Comparison of ENCODE assay signal across 1 cellular context in the genomic region with DNA sequence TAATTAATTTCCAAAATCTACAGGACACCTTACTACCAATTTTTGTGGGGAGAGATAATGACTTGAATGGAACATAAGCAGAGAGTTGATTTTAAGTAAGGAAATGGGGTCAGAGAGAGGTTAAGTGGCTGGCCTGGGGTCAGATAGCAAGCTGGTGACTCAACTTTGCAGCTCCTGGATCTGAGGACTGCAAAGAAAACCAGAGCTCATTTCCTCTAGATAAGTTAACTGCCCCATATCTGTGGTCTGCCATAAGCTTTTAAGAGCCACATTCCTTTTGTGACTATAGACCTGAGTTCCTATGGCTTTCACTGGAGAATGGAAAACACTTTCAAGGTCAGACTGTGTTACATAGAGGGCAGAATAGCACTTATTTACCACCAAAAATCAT.
A peak's percentile ranks its signal among the peaks of the same experiment; 100 is the strongest.
TF ChIP-seq lines count a peak whose summit lies in the region.

No MANE protein-coding gene starts in this region.

TF ChIP-seq in K562, 482 proteins besides CTCF, POLR2A, EP300 and RAD21 (continued from another document and continues in another):
- TF ChIP-seq, protein P1, sequence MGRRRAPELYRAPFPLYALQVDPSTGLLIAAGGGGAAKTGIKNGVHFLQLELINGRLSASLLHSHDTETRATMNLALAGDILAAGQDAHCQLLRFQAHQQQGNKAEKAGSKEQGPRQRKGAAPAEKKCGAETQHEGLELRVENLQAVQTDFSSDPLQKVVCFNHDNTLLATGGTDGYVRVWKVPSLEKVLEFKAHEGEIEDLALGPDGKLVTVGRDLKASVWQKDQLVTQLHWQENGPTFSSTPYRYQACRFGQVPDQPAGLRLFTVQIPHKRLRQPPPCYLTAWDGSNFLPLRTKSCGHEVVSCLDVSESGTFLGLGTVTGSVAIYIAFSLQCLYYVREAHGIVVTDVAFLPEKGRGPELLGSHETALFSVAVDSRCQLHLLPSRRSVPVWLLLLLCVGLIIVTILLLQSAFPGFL (CRISPR knock-in tag; IDR thresholded peaks at IDR 0.05), result no peak
- TF ChIP-seq ZNF274 (IDR thresholded peaks at IDR 0.05; ENCODE audit: borderline replicate concordance, low read depth, low read length), result no peak
- TF ChIP-seq MYC (IDR thresholded peaks at IDR 0.05; ENCODE audit: low read depth, low read length), result no peak
- no peak for TF ChIP-seq MYC (CRISPR knock-in tag; IDR thresholded peaks at IDR 0.05; ENCODE audit: borderline replicate concordance, low read depth)
- TF ChIP-seq, protein P2, sequence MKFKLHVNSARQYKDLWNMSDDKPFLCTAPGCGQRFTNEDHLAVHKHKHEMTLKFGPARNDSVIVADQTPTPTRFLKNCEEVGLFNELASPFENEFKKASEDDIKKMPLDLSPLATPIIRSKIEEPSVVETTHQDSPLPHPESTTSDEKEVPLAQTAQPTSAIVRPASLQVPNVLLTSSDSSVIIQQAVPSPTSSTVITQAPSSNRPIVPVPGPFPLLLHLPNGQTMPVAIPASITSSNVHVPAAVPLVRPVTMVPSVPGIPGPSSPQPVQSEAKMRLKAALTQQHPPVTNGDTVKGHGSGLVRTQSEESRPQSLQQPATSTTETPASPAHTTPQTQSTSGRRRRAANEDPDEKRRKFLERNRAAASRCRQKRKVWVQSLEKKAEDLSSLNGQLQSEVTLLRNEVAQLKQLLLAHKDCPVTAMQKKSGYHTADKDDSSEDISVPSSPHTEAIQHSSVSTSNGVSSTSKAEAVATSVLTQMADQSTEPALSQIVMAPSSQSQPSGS (CRISPR knock-in tag; IDR thresholded peaks at IDR 0.05), result no peak
- TF ChIP-seq SMAD4 (CRISPR knock-in tag; conservative IDR thresholded peaks at IDR 0.05), result peak; percentile 37; the same call in 1 of the 2 replicates
- peak; percentile 59 for TF ChIP-seq JUND (IDR thresholded peaks at IDR 0.05; ENCODE audit: borderline replicate concordance, low read depth, low read length)
- peak; percentile 45; the same call in 1 of the 3 replicates for TF ChIP-seq JUND (tag; IDR thresholded peaks at IDR 0.05; ENCODE audit: borderline replicate concordance, low read depth, low read length)
- TF ChIP-seq, protein P3, sequence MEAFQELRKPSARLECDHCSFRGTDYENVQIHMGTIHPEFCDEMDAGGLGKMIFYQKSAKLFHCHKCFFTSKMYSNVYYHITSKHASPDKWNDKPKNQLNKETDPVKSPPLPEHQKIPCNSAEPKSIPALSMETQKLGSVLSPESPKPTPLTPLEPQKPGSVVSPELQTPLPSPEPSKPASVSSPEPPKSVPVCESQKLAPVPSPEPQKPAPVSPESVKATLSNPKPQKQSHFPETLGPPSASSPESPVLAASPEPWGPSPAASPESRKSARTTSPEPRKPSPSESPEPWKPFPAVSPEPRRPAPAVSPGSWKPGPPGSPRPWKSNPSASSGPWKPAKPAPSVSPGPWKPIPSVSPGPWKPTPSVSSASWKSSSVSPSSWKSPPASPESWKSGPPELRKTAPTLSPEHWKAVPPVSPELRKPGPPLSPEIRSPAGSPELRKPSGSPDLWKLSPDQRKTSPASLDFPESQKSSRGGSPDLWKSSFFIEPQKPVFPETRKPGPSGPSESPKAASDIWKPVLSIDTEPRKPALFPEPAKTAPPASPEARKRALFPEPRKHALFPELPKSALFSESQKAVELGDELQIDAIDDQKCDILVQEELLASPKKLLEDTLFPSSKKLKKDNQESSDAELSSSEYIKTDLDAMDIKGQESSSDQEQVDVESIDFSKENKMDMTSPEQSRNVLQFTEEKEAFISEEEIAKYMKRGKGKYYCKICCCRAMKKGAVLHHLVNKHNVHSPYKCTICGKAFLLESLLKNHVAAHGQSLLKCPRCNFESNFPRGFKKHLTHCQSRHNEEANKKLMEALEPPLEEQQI (IDR thresholded peaks at IDR 0.05), result no peak
- no peak for TF ChIP-seq ZNF347 (CRISPR knock-in tag; IDR thresholded peaks at IDR 0.05; ENCODE audit: low read depth)
- TF ChIP-seq NR2C1 (IDR thresholded peaks at IDR 0.05), result no peak
- peak; percentile 27; the same call in 1 of the 2 replicates for TF ChIP-seq NR2C1 (tag; IDR thresholded peaks at IDR 0.05)
- no peak for TF ChIP-seq PTRF (tag; IDR thresholded peaks at IDR 0.05)
- TF ChIP-seq SP2 (IDR thresholded peaks at IDR 0.05; ENCODE audit: extremely low read depth, low read depth, low read length, poor library complexity, severe bottlenecking), result no peak
- TF ChIP-seq, protein P4, sequence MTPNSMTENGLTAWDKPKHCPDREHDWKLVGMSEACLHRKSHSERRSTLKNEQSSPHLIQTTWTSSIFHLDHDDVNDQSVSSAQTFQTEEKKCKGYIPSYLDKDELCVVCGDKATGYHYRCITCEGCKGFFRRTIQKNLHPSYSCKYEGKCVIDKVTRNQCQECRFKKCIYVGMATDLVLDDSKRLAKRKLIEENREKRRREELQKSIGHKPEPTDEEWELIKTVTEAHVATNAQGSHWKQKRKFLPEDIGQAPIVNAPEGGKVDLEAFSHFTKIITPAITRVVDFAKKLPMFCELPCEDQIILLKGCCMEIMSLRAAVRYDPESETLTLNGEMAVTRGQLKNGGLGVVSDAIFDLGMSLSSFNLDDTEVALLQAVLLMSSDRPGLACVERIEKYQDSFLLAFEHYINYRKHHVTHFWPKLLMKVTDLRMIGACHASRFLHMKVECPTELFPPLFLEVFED (CRISPR knock-in tag; conservative IDR thresholded peaks at IDR 0.05), result no peak
- TF ChIP-seq PHTF2 (CRISPR knock-in tag; IDR thresholded peaks at IDR 0.05), result no peak
- TF ChIP-seq, protein P5, sequence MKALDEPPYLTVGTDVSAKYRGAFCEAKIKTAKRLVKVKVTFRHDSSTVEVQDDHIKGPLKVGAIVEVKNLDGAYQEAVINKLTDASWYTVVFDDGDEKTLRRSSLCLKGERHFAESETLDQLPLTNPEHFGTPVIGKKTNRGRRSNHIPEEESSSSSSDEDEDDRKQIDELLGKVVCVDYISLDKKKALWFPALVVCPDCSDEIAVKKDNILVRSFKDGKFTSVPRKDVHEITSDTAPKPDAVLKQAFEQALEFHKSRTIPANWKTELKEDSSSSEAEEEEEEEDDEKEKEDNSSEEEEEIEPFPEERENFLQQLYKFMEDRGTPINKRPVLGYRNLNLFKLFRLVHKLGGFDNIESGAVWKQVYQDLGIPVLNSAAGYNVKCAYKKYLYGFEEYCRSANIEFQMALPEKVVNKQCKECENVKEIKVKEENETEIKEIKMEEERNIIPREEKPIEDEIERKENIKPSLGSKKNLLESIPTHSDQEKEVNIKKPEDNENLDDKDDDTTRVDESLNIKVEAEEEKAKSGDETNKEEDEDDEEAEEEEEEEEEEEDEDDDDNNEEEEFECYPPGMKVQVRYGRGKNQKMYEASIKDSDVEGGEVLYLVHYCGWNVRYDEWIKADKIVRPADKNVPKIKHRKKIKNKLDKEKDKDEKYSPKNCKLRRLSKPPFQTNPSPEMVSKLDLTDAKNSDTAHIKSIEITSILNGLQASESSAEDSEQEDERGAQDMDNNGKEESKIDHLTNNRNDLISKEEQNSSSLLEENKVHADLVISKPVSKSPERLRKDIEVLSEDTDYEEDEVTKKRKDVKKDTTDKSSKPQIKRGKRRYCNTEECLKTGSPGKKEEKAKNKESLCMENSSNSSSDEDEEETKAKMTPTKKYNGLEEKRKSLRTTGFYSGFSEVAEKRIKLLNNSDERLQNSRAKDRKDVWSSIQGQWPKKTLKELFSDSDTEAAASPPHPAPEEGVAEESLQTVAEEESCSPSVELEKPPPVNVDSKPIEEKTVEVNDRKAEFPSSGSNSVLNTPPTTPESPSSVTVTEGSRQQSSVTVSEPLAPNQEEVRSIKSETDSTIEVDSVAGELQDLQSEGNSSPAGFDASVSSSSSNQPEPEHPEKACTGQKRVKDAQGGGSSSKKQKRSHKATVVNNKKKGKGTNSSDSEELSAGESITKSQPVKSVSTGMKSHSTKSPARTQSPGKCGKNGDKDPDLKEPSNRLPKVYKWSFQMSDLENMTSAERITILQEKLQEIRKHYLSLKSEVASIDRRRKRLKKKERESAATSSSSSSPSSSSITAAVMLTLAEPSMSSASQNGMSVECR (CRISPR knock-in tag; IDR thresholded peaks at IDR 0.05), result no peak
- no peak for TF ChIP-seq FOXJ3 (CRISPR knock-in tag; IDR thresholded peaks at IDR 0.05)
- TF ChIP-seq LARP7 (IDR thresholded peaks at IDR 0.05), result no peak
- peak; percentile 72 for TF ChIP-seq ARID1B (IDR thresholded peaks at IDR 0.05)
- no peak for TF ChIP-seq IFI16 (CRISPR knock-in tag; IDR thresholded peaks at IDR 0.05)
- TF ChIP-seq NCOR1 (IDR thresholded peaks at IDR 0.05), result peak; percentile 26; the same call in 1 of the 2 replicates
- TF ChIP-seq, protein P6, sequence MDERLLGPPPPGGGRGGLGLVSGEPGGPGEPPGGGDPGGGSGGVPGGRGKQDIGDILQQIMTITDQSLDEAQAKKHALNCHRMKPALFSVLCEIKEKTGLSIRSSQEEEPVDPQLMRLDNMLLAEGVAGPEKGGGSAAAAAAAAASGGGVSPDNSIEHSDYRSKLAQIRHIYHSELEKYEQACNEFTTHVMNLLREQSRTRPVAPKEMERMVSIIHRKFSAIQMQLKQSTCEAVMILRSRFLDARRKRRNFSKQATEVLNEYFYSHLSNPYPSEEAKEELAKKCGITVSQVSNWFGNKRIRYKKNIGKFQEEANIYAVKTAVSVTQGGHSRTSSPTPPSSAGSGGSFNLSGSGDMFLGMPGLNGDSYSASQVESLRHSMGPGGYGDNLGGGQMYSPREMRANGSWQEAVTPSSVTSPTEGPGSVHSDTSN (CRISPR knock-in tag; IDR thresholded peaks at IDR 0.05; ENCODE audit: low read depth), result no peak
- TF ChIP-seq, protein P6 (tag; conservative IDR thresholded peaks at IDR 0.05; ENCODE audit: low read depth), result no peak
- peak; percentile 52 for TF ChIP-seq CCNT2 (IDR thresholded peaks at IDR 0.05; ENCODE audit: borderline replicate concordance, extremely low read depth, insufficient read length, low read depth, low read length)
- TF ChIP-seq, protein P7, sequence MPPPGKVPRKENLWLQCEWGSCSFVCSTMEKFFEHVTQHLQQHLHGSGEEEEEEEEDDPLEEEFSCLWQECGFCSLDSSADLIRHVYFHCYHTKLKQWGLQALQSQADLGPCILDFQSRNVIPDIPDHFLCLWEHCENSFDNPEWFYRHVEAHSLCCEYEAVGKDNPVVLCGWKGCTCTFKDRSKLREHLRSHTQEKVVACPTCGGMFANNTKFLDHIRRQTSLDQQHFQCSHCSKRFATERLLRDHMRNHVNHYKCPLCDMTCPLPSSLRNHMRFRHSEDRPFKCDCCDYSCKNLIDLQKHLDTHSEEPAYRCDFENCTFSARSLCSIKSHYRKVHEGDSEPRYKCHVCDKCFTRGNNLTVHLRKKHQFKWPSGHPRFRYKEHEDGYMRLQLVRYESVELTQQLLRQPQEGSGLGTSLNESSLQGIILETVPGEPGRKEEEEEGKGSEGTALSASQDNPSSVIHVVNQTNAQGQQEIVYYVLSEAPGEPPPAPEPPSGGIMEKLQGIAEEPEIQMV (tag; conservative IDR thresholded peaks at IDR 0.05; ENCODE audit: low read depth), result peak; percentile 59; the same call in 1 of the 2 replicates
- TF ChIP-seq, protein P8, sequence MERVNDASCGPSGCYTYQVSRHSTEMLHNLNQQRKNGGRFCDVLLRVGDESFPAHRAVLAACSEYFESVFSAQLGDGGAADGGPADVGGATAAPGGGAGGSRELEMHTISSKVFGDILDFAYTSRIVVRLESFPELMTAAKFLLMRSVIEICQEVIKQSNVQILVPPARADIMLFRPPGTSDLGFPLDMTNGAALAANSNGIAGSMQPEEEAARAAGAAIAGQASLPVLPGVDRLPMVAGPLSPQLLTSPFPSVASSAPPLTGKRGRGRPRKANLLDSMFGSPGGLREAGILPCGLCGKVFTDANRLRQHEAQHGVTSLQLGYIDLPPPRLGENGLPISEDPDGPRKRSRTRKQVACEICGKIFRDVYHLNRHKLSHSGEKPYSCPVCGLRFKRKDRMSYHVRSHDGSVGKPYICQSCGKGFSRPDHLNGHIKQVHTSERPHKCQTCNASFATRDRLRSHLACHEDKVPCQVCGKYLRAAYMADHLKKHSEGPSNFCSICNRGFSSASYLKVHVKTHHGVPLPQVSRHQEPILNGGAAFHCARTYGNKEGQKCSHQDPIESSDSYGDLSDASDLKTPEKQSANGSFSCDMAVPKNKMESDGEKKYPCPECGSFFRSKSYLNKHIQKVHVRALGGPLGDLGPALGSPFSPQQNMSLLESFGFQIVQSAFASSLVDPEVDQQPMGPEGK (CRISPR knock-in tag; IDR thresholded peaks at IDR 0.05; ENCODE audit: borderline replicate concordance), result no peak
- TF ChIP-seq RCOR1 (IDR thresholded peaks at IDR 0.05; ENCODE audit: borderline replicate concordance in 1 of 2, low read depth in 2 of 2, low read length in 2 of 2), result peak in 1 of 2 experiments; percentile 85; a peak in 2 of 4 replicates
- TF ChIP-seq, protein P9, sequence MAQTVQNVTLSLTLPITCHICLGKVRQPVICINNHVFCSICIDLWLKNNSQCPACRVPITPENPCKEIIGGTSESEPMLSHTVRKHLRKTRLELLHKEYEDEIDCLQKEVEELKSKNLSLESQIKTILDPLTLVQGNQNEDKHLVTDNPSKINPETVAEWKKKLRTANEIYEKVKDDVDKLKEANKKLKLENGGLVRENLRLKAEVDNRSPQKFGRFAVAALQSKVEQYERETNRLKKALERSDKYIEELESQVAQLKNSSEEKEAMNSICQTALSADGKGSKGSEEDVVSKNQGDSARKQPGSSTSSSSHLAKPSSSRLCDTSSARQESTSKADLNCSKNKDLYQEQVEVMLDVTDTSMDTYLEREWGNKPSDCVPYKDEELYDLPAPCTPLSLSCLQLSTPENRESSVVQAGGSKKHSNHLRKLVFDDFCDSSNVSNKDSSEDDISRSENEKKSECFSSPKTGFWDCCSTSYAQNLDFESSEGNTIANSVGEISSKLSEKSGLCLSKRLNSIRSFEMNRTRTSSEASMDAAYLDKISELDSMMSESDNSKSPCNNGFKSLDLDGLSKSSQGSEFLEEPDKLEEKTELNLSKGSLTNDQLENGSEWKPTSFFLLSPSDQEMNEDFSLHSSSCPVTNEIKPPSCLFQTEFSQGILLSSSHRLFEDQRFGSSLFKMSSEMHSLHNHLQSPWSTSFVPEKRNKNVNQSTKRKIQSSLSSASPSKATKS (CRISPR knock-in tag; IDR thresholded peaks at IDR 0.05), result no peak
- TF ChIP-seq FOSL1 (tag; conservative IDR thresholded peaks at IDR 0.05), result peak; percentile 44; the same call in 1 of the 2 replicates
- peak; percentile 90 to 91 for TF ChIP-seq KDM1A (IDR thresholded peaks at IDR 0.05)
- TF ChIP-seq, protein P10, sequence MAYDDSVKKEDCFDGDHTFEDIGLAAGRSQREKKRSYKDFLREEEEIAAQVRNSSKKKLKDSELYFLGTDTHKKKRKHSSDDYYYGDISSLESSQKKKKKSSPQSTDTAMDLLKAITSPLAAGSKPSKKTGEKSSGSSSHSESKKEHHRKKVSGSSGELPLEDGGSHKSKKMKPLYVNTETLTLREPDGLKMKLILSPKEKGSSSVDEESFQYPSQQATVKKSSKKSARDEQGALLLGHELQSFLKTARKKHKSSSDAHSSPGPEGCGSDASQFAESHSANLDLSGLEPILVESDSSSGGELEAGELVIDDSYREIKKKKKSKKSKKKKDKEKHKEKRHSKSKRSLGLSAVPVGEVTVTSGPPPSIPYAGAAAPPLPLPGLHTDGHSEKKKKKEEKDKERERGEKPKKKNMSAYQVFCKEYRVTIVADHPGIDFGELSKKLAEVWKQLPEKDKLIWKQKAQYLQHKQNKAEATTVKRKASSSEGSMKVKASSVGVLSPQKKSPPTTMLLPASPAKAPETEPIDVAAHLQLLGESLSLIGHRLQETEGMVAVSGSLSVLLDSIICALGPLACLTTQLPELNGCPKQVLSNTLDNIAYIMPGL (CRISPR knock-in tag; IDR thresholded peaks at IDR 0.05), result no peak
- 0 out of 2 replicates have a peak, but pooled peaks have one; percentile 14 for TF ChIP-seq SMARCA4 (IDR thresholded peaks at IDR 0.05)
- TF ChIP-seq HDAC2 (IDR thresholded peaks at IDR 0.05), result peak; percentile 31; the same call in 1 of the 2 replicates
- no peak for TF ChIP-seq ZNF174 (CRISPR knock-in tag; IDR thresholded peaks at IDR 0.05)
